ENCODE assay signal across 1 cellular context in the genomic region with DNA sequence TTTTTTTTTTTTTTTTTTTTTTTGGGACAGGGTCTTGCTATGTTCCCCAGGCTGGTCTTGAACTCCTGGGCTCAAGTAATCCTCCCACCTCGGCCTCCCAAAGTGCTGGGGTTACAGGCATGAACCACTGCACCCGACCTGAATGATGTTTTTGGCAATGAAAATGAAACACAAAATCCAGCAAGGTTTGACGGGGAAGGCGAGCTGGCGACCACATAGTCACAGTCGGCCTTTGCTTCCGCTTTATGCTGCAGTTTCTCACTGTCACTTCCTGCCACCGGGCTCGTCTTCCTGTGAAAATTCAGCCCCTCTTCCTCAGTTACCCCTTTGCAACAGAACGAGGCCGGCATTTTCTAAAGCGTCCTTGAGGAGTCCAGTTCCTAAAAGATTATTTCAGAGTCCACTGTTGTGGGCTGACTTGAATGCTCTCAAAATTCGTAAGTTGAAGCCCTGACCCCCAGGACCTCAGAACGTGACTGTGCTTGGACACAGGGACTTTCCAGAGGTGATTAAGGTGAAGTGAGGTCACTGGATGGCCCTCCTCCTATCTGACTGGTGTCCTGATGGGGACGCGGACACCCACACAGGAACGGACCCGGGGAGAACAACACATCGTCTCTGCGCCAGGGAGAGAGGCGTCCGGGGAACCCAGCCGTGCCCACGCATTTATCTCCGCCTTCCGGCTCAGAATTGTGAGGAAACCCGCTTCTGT.
TF ChIP-seq lines count a peak whose summit lies in the region.

No MANE protein-coding gene starts in this region.

TF ChIP-seq in HepG2, 621 proteins besides CTCF, POLR2A, EP300 and RAD21 (continued from another document and continues in another):
- TF ChIP-seq, protein P1, sequence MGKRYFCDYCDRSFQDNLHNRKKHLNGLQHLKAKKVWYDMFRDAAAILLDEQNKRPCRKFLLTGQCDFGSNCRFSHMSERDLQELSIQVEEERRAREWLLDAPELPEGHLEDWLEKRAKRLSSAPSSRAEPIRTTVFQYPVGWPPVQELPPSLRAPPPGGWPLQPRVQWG (CRISPR knock-in tag; IDR thresholded peaks at IDR 0.05; ENCODE audit: borderline replicate concordance, low read depth), result no peak
- TF ChIP-seq, protein P2, sequence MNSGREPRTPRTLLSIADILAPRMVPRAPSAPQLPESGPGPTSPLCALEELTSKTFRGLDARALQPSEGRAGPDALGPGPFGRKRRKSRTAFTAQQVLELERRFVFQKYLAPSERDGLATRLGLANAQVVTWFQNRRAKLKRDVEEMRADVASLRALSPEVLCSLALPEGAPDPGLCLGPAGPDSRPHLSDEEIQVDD (CRISPR knock-in tag; IDR thresholded peaks at IDR 0.05; ENCODE audit: borderline replicate concordance), result no peak
- TF ChIP-seq TCF7L2 (IDR thresholded peaks at IDR 0.05; ENCODE audit: low read depth, low read length) (no peak), ZNF256 (CRISPR knock-in tag; conservative IDR thresholded peaks at IDR 0.05) (no peak), TBX3 (IDR thresholded peaks at IDR 0.05; ENCODE audit: borderline replicate concordance) (no peak), MTA1 (CRISPR knock-in tag; IDR thresholded peaks at IDR 0.05; ENCODE audit: borderline replicate concordance) (no peak), ZFYVE20 (CRISPR knock-in tag; IDR thresholded peaks at IDR 0.05; ENCODE audit: borderline replicate concordance, low read depth) (no peak), ZNF234 (CRISPR knock-in tag; conservative IDR thresholded peaks at IDR 0.05) (no peak), MIER3 (CRISPR knock-in tag; IDR thresholded peaks at IDR 0.05; ENCODE audit: borderline replicate concordance) (no peak), KLF13 (CRISPR knock-in tag; IDR thresholded peaks at IDR 0.05) (no peak), TAF15 (IDR thresholded peaks at IDR 0.05; ENCODE audit: low read depth, low read length, poor library complexity, severe bottlenecking) (no peak), MIER2 (CRISPR knock-in tag; IDR thresholded peaks at IDR 0.05) (no peak), KDM6A (CRISPR knock-in tag; IDR thresholded peaks at IDR 0.05; ENCODE audit: low read depth) (no peak), MZF1 (CRISPR knock-in tag; IDR thresholded peaks at IDR 0.05; ENCODE audit: borderline replicate concordance) (no peak), ATRX (CRISPR knock-in tag; IDR thresholded peaks at IDR 0.05; ENCODE audit: borderline replicate concordance) (no peak), PTBP1 (IDR thresholded peaks at IDR 0.05; ENCODE audit: low read depth, low read length, poor library complexity, severe bottlenecking) (no peak), MXI1 (IDR thresholded peaks at IDR 0.05; ENCODE audit: borderline replicate concordance, low read depth, low read length) (no peak), FIP1L1 (IDR thresholded peaks at IDR 0.05; ENCODE audit: borderline replicate concordance, insufficient read depth, low read depth, low read length) (no peak), ZNF432 (CRISPR knock-in tag; IDR thresholded peaks at IDR 0.05; ENCODE audit: borderline replicate concordance) (no peak), TSC22D2 (CRISPR knock-in tag; IDR thresholded peaks at IDR 0.05; ENCODE audit: borderline replicate concordance) (no peak), ZNF644 (CRISPR knock-in tag; IDR thresholded peaks at IDR 0.05; ENCODE audit: low read depth) (no peak), NFKBIZ (CRISPR knock-in tag; IDR thresholded peaks at IDR 0.05) (0 out of 2 replicates have a peak, but pooled peaks have one; percentile 55), ZNF350 (CRISPR knock-in tag; IDR thresholded peaks at IDR 0.05; ENCODE audit: borderline replicate concordance, low read depth) (no peak; the same call in 1 of the 2 replicates), ZBTB7A (CRISPR knock-in tag; IDR thresholded peaks at IDR 0.05) (no peak), ZNF292 (CRISPR knock-in tag; IDR thresholded peaks at IDR 0.05; ENCODE audit: borderline replicate concordance, low read depth) (no peak; the same call in 1 of the 2 replicates), GTF2F1 (IDR thresholded peaks at IDR 0.05; ENCODE audit: low read length) (no peak), MYNN (CRISPR knock-in tag; IDR thresholded peaks at IDR 0.05; ENCODE audit: low read depth) (no peak), NFYB (CRISPR knock-in tag; IDR thresholded peaks at IDR 0.05) (no peak), ZNF136 (CRISPR knock-in tag; IDR thresholded peaks at IDR 0.05; ENCODE audit: low read depth) (no peak), ZNF629 (CRISPR knock-in tag; conservative IDR thresholded peaks at IDR 0.05) (no peak), ZNF451 (CRISPR knock-in tag; IDR thresholded peaks at IDR 0.05) (no peak; the same call in 1 of the 2 replicates), SRSF1 (optimal IDR thresholded peaks at IDR 0.05; ENCODE audit: low read depth, low read length) (no peak), YEATS2 (CRISPR knock-in tag; IDR thresholded peaks at IDR 0.05; ENCODE audit: borderline replicate concordance) (peak; percentile 45; the same call in 1 of the 2 replicates), KLF16 (CRISPR knock-in tag; IDR thresholded peaks at IDR 0.05) (0 out of 4 replicates have a peak, but pooled peaks of 1 of the 2 experiments have one; percentile 28)
- TF ChIP-seq, protein P3, sequence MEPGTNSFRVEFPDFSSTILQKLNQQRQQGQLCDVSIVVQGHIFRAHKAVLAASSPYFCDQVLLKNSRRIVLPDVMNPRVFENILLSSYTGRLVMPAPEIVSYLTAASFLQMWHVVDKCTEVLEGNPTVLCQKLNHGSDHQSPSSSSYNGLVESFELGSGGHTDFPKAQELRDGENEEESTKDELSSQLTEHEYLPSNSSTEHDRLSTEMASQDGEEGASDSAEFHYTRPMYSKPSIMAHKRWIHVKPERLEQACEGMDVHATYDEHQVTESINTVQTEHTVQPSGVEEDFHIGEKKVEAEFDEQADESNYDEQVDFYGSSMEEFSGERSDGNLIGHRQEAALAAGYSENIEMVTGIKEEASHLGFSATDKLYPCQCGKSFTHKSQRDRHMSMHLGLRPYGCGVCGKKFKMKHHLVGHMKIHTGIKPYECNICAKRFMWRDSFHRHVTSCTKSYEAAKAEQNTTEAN (CRISPR knock-in tag; conservative IDR thresholded peaks at IDR 0.05), result no peak
- TF ChIP-seq, protein P4, sequence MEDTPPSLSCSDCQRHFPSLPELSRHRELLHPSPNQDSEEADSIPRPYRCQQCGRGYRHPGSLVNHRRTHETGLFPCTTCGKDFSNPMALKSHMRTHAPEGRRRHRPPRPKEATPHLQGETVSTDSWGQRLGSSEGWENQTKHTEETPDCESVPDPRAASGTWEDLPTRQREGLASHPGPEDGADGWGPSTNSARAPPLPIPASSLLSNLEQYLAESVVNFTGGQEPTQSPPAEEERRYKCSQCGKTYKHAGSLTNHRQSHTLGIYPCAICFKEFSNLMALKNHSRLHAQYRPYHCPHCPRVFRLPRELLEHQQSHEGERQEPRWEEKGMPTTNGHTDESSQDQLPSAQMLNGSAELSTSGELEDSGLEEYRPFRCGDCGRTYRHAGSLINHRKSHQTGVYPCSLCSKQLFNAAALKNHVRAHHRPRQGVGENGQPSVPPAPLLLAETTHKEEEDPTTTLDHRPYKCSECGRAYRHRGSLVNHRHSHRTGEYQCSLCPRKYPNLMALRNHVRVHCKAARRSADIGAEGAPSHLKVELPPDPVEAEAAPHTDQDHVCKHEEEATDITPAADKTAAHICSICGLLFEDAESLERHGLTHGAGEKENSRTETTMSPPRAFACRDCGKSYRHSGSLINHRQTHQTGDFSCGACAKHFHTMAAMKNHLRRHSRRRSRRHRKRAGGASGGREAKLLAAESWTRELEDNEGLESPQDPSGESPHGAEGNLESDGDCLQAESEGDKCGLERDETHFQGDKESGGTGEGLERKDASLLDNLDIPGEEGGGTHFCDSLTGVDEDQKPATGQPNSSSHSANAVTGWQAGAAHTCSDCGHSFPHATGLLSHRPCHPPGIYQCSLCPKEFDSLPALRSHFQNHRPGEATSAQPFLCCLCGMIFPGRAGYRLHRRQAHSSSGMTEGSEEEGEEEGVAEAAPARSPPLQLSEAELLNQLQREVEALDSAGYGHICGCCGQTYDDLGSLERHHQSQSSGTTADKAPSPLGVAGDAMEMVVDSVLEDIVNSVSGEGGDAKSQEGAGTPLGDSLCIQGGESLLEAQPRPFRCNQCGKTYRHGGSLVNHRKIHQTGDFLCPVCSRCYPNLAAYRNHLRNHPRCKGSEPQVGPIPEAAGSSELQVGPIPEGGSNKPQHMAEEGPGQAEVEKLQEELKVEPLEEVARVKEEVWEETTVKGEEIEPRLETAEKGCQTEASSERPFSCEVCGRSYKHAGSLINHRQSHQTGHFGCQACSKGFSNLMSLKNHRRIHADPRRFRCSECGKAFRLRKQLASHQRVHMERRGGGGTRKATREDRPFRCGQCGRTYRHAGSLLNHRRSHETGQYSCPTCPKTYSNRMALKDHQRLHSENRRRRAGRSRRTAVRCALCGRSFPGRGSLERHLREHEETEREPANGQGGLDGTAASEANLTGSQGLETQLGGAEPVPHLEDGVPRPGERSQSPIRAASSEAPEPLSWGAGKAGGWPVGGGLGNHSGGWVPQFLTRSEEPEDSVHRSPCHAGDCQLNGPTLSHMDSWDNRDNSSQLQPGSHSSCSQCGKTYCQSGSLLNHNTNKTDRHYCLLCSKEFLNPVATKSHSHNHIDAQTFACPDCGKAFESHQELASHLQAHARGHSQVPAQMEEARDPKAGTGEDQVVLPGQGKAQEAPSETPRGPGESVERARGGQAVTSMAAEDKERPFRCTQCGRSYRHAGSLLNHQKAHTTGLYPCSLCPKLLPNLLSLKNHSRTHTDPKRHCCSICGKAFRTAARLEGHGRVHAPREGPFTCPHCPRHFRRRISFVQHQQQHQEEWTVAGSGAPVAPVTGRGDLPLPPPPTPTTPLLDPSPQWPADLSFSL (CRISPR knock-in tag; IDR thresholded peaks at IDR 0.05), result no peak
- TF ChIP-seq, protein P5, sequence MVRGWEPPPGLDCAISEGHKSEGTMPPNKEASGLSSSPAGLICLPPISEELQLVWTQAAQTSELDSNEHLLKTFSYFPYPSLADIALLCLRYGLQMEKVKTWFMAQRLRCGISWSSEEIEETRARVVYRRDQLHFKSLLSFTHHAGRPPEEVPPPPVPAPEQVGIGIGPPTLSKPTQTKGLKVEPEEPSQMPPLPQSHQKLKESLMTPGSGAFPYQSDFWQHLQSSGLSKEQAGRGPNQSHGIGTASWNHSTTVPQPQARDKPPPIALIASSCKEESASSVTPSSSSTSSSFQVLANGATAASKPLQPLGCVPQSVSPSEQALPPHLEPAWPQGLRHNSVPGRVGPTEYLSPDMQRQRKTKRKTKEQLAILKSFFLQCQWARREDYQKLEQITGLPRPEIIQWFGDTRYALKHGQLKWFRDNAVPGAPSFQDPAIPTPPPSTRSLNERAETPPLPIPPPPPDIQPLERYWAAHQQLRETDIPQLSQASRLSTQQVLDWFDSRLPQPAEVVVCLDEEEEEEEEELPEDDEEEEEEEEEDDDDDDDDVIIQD (CRISPR knock-in tag; IDR thresholded peaks at IDR 0.05; ENCODE audit: low read depth), result no peak
- TF ChIP-seq, protein P6, sequence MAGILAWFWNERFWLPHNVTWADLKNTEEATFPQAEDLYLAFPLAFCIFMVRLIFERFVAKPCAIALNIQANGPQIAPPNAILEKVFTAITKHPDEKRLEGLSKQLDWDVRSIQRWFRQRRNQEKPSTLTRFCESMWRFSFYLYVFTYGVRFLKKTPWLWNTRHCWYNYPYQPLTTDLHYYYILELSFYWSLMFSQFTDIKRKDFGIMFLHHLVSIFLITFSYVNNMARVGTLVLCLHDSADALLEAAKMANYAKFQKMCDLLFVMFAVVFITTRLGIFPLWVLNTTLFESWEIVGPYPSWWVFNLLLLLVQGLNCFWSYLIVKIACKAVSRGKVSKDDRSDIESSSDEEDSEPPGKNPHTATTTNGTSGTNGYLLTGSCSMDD (CRISPR knock-in tag; IDR thresholded peaks at IDR 0.05), result no peak
- TF ChIP-seq, protein P7, sequence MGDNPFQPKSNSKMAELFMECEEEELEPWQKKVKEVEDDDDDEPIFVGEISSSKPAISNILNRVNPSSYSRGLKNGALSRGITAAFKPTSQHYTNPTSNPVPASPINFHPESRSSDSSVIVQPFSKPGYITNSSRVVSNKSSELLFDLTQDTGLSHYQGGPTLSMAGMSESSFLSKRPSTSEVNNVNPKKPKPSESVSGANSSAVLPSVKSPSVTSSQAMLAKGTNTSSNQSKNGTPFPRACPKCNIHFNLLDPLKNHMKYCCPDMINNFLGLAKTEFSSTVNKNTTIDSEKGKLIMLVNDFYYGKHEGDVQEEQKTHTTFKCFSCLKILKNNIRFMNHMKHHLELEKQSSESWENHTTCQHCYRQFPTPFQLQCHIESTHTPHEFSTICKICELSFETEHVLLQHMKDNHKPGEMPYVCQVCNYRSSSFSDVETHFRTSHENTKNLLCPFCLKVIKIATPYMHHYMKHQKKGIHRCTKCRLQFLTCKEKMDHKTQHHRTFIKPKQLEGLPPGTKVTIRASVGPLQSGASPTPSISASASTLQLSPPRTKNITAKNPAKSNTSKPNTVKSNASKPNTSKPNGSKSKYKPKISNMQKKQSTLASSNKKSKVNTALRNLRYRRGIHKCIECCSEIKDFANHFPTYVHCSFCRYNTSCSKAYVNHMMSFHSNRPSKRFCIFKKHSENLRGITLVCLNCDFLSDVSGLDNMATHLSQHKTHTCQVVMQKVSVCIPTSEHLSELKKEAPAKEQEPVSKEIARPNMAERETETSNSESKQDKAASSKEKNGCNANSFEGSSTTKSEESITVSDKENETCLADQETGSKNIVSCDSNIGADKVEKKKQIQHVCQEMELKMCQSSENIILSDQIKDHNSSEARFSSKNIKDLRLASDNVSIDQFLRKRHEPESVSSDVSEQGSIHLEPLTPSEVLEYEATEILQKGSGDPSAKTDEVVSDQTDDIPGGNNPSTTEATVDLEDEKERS (CRISPR knock-in tag; IDR thresholded peaks at IDR 0.05), result no peak
- TF ChIP-seq, protein P8, sequence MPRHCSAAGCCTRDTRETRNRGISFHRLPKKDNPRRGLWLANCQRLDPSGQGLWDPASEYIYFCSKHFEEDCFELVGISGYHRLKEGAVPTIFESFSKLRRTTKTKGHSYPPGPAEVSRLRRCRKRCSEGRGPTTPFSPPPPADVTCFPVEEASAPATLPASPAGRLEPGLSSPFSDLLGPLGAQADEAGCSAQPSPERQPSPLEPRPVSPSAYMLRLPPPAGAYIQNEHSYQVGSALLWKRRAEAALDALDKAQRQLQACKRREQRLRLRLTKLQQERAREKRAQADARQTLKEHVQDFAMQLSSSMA (CRISPR knock-in tag; IDR thresholded peaks at IDR 0.05), result no peak
- TF ChIP-seq, protein P9, sequence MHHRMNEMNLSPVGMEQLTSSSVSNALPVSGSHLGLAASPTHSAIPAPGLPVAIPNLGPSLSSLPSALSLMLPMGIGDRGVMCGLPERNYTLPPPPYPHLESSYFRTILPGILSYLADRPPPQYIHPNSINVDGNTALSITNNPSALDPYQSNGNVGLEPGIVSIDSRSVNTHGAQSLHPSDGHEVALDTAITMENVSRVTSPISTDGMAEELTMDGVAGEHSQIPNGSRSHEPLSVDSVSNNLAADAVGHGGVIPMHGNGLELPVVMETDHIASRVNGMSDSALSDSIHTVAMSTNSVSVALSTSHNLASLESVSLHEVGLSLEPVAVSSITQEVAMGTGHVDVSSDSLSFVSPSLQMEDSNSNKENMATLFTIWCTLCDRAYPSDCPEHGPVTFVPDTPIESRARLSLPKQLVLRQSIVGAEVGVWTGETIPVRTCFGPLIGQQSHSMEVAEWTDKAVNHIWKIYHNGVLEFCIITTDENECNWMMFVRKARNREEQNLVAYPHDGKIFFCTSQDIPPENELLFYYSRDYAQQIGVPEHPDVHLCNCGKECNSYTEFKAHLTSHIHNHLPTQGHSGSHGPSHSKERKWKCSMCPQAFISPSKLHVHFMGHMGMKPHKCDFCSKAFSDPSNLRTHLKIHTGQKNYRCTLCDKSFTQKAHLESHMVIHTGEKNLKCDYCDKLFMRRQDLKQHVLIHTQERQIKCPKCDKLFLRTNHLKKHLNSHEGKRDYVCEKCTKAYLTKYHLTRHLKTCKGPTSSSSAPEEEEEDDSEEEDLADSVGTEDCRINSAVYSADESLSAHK (CRISPR knock-in tag; IDR thresholded peaks at IDR 0.05; ENCODE audit: borderline replicate concordance), result no peak
